In the genomic region with DNA sequence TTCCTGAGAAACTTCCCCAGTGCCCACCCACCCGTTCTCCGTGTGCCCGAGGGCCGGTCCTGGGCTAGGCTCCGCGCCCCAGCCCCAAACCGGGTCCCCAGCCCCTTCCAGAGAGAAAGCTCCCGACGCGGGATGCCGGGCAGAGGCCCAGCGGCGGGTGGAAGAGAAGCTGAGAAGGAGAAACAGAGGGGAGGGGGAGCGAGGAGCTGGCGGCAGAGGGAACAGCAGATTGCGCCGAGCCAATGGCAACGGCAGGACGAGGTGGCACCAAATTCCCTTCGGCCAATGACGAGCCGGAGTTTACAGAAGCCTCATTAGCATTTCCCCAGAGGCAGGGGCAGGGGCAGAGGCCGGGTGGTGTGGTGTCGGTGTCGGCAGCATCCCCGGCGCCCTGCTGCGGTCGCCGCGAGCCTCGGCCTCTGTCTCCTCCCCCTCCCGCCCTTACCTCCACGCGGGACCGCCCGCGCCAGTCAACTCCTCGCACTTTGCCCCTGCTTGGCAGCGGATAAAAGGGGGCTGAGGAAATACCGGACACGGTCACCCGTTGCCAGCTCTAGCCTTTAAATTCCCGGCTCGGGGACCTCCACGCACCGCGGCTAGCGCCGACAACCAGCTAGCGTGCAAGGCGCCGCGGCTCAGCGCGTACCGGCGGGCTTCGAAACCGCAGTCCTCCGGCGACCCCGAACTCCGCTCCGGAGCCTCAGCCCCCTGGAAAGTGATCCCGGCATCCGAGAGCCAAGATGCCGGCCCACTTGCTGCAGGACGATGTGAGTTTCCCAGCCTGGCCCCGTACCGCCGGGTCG, we compare ENCODE assay signal across 1 cellular context.
TF ChIP-seq lines count a peak whose summit lies in the region.

A gene (plus strand): TSS at position 469 of the 803 bp plus-strand sequence. CDS start 272 bp downstream, at position 741.

TF ChIP-seq in K562, 482 proteins besides CTCF, POLR2A, EP300 and RAD21 (continued from another document):
- TF ChIP-seq, protein P1, sequence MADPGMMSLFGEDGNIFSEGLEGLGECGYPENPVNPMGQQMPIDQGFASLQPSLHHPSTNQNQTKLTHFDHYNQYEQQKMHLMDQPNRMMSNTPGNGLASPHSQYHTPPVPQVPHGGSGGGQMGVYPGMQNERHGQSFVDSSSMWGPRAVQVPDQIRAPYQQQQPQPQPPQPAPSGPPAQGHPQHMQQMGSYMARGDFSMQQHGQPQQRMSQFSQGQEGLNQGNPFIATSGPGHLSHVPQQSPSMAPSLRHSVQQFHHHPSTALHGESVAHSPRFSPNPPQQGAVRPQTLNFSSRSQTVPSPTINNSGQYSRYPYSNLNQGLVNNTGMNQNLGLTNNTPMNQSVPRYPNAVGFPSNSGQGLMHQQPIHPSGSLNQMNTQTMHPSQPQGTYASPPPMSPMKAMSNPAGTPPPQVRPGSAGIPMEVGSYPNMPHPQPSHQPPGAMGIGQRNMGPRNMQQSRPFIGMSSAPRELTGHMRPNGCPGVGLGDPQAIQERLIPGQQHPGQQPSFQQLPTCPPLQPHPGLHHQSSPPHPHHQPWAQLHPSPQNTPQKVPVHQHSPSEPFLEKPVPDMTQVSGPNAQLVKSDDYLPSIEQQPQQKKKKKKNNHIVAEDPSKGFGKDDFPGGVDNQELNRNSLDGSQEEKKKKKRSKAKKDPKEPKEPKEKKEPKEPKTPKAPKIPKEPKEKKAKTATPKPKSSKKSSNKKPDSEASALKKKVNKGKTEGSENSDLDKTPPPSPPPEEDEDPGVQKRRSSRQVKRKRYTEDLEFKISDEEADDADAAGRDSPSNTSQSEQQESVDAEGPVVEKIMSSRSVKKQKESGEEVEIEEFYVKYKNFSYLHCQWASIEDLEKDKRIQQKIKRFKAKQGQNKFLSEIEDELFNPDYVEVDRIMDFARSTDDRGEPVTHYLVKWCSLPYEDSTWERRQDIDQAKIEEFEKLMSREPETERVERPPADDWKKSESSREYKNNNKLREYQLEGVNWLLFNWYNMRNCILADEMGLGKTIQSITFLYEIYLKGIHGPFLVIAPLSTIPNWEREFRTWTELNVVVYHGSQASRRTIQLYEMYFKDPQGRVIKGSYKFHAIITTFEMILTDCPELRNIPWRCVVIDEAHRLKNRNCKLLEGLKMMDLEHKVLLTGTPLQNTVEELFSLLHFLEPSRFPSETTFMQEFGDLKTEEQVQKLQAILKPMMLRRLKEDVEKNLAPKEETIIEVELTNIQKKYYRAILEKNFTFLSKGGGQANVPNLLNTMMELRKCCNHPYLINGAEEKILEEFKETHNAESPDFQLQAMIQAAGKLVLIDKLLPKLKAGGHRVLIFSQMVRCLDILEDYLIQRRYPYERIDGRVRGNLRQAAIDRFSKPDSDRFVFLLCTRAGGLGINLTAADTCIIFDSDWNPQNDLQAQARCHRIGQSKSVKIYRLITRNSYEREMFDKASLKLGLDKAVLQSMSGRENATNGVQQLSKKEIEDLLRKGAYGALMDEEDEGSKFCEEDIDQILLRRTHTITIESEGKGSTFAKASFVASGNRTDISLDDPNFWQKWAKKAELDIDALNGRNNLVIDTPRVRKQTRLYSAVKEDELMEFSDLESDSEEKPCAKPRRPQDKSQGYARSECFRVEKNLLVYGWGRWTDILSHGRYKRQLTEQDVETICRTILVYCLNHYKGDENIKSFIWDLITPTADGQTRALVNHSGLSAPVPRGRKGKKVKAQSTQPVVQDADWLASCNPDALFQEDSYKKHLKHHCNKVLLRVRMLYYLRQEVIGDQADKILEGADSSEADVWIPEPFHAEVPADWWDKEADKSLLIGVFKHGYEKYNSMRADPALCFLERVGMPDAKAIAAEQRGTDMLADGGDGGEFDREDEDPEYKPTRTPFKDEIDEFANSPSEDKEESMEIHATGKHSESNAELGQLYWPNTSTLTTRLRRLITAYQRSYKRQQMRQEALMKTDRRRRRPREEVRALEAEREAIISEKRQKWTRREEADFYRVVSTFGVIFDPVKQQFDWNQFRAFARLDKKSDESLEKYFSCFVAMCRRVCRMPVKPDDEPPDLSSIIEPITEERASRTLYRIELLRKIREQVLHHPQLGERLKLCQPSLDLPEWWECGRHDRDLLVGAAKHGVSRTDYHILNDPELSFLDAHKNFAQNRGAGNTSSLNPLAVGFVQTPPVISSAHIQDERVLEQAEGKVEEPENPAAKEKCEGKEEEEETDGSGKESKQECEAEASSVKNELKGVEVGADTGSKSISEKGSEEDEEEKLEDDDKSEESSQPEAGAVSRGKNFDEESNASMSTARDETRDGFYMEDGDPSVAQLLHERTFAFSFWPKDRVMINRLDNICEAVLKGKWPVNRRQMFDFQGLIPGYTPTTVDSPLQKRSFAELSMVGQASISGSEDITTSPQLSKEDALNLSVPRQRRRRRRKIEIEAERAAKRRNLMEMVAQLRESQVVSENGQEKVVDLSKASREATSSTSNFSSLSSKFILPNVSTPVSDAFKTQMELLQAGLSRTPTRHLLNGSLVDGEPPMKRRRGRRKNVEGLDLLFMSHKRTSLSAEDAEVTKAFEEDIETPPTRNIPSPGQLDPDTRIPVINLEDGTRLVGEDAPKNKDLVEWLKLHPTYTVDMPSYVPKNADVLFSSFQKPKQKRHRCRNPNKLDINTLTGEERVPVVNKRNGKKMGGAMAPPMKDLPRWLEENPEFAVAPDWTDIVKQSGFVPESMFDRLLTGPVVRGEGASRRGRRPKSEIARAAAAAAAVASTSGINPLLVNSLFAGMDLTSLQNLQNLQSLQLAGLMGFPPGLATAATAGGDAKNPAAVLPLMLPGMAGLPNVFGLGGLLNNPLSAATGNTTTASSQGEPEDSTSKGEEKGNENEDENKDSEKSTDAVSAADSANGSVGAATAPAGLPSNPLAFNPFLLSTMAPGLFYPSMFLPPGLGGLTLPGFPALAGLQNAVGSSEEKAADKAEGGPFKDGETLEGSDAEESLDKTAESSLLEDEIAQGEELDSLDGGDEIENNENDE (IDR thresholded peaks at IDR 0.05; ENCODE audit: low read depth, low read length) = no peak
- no peak for TF ChIP-seq BHLHE40 (IDR thresholded peaks at IDR 0.05; ENCODE audit: low read length)
- TF ChIP-seq ZNF12 (CRISPR knock-in tag; IDR thresholded peaks at IDR 0.05) = no peak
- peak; percentile 37; the same call in 1 of the 2 replicates for TF ChIP-seq ZBTB7A (IDR thresholded peaks at IDR 0.05; ENCODE audit: borderline replicate concordance, control insufficient read depth, low read depth, low read length)
- TF ChIP-seq MAZ (CRISPR knock-in tag; conservative IDR thresholded peaks at IDR 0.05 in 1 of 2, IDR thresholded peaks at IDR 0.05 in 1 of 2) = peak; percentile 76 to 87; a peak in 3 of 4 replicates
- TF ChIP-seq CHD2 (IDR thresholded peaks at IDR 0.05; ENCODE audit: low read depth, low read length) = peak; percentile 44; the same call in 1 of the 2 replicates
- TF ChIP-seq, protein P2, sequence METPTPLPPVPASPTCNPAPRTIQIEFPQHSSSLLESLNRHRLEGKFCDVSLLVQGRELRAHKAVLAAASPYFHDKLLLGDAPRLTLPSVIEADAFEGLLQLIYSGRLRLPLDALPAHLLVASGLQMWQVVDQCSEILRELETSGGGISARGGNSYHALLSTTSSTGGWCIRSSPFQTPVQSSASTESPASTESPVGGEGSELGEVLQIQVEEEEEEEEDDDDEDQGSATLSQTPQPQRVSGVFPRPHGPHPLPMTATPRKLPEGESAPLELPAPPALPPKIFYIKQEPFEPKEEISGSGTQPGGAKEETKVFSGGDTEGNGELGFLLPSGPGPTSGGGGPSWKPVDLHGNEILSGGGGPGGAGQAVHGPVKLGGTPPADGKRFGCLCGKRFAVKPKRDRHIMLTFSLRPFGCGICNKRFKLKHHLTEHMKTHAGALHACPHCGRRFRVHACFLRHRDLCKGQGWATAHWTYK (CRISPR knock-in tag; IDR thresholded peaks at IDR 0.05) = no peak
